ENCODE assay signal across 22 cellular contexts in the genomic region with DNA sequence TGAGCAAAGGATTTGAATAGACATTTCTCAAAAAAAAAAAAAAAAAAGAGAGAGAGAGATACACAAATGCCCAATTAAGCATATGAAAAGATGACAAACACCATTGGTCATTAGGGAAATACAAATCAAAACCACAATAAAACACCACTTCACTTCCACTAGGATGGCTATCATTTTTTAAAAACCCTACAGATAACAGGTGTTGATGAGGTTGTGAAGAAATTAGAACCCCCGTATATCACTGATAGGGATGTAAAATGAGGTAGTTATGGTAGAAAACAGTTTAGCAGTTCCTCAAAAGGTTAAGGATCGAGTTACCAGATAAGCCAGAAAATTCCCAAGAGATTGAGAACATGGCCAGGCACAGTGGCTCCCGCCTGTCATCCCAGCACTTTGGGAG. TPM values are rescaled to one million over a fixed set of nuclear protein-coding genes. Genes with fewer than 3 reads are reported as not detected.
DNase-seq lines count a peak whose midpoint lies in the region; ATAC-seq and TF ChIP-seq lines count a peak whose summit lies in the region.
"Had no signal": no experiment of that assay in that cellular context is flagged by ENCODE, and none has a peak within 500 bp of the region (broad histone marks: within the 10 kb centered on the region; RNA-seq: fewer than 3 reads in every experiment).

No MANE protein-coding gene starts in this region.

- DNase-seq in T-helper 1 cell (no peak), GM12864 (ENCODE audit: low read depth) (no peak), T-cell (no peak), GM23338 (ENCODE audit: low spot score) (no peak), NCI-H774 (lab: John Stamatoyannopoulos, UW) (no peak), DMS53 (lab: John Stamatoyannopoulos, UW) (no peak)
- DNase-seq: 8988T, DND-41, glutamatergic neuron, H9, MM.1S, NCI-H1694, SHP77, sigmoid colon, substantia nigra, T1000 had no signal

- H3K79me2 ChIP-seq in GM23338 (replicated peaks; ENCODE audit: insufficient read depth) = no peaks in the 10 kb centered on the region

- no peaks in the 10 kb centered on the region for H3K27me3 Mint-ChIP-seq in T-helper 1 cell treated with Interleukin-12 subunit alpha and Interleukin-12 subunit beta and Interleukin-4 antibody, amounts not matched to agents 30 μg/mL and 1 μg/mL, for 36 hours (ENCODE audit: low read depth)
- H3K27me3 Mint-ChIP-seq in T-cell (no peaks in the 10 kb centered on the region), GM23338 (ENCODE audit: insufficient read depth, low read depth, poor library complexity) (peaks cover 25% of the 10 kb centered on the region)
- H3K27me3 Mint-ChIP-seq: activated CD8-positive, alpha-beta memory T cell treated with anti-CD3 and anti-CD28 coated beads, Interleukin-2, amount 10 ng/mL, durations not matched to agents 7 days and 5 days; effector memory CD8-positive, alpha-beta T cell had no signal

- no peaks in the 10 kb centered on the region for H3K9me3 ChIP-seq in skeletal muscle tissue (ENCODE audit: control insufficient read depth in 3 of 3, low read length in 3 of 3)

- H3K4me2 ChIP-seq in GM23338 = no peak overlapping the region

- H3K4me3 ChIP-seq in GM12864 (ENCODE audit: low read depth, low read length) (peak overlapping the region; percentile 16; the same call in 1 of the 2 replicates), skeletal muscle tissue (ENCODE audit: low read length in 3 of 3) (no peak overlapping the region), GM23338 (no peak overlapping the region)
- H3K4me3 ChIP-seq: sigmoid colon had no signal

- H3K4me1 ChIP-seq in skeletal muscle tissue (ENCODE audit: control insufficient read depth in 3 of 3, insufficient read depth in 3 of 3, low read length in 3 of 3) (peaks cover 5 to 40% (median 20%) of the 10 kb centered on the region in 3 donors), GM23338 (ENCODE audit: insufficient read depth) (peaks cover 16% of the 10 kb centered on the region; the same call in 1 of the 2 replicates)

- CTCF ChIA-PET in T-cell (lab: Charles Lee) = interaction anchor here in 1 of 2 donors (0.6 kb wide), 1 partner anchor 320 kb away, joined by 4 read pairs; no protein-coding TSS in a partner anchor

- H3K27me3 ChIP-seq in skeletal muscle tissue (ENCODE audit: control insufficient read depth in 3 of 3, insufficient read depth in 3 of 3, low read length in 3 of 3) = peaks cover 0 to 15% (median 5%) of the 10 kb centered on the region in 3 donors
- peaks cover 25% of the 10 kb centered on the region for H3K27me3 ChIP-seq in GM23338 (ENCODE audit: insufficient read depth)

- H3K36me3 ChIP-seq in skeletal muscle tissue (ENCODE audit: control insufficient read depth in 3 of 3, insufficient read depth in 3 of 3, low read length in 3 of 3) (peaks cover 11 to 16% (median 15%) of the 10 kb centered on the region in 3 donors), GM23338 (ENCODE audit: insufficient read depth) (no peaks in the 10 kb centered on the region)
- H3K36me3 ChIP-seq: sigmoid colon had no signal

- H3K9me2 ChIP-seq in GM23338 (ENCODE audit: insufficient read depth) = no peaks in the 10 kb centered on the region

- no peak overlapping the region for H2AFZ ChIP-seq in GM23338
- H2AFZ ChIP-seq: parathyroid adenoma had no signal

- H3F3A ChIP-seq in GM23338 (replicated peaks; ENCODE audit: low read depth) = peaks cover 13% of the 10 kb centered on the region

- peaks cover 7% of the 10 kb centered on the region for H3K9me3 Mint-ChIP-seq in T-helper 1 cell treated with Interleukin-12 subunit alpha and Interleukin-12 subunit beta and Interleukin-4 antibody, amounts not matched to agents 30 μg/mL and 1 μg/mL, for 36 hours
- H3K9me3 Mint-ChIP-seq in T-cell (no peaks in the 10 kb centered on the region), GM23338 (peaks cover 6% of the 10 kb centered on the region; the same call in 1 of the 3 replicates)
- H3K9me3 Mint-ChIP-seq: effector memory CD8-positive, alpha-beta T cell; H9 had no signal

- peak overlapping the region; percentile 68 for H3K4me3 Mint-ChIP-seq in T-helper 1 cell treated with Interleukin-12 subunit alpha and Interleukin-12 subunit beta and Interleukin-4 antibody, amounts not matched to agents 30 μg/mL and 1 μg/mL, for 36 hours
- H3K4me3 Mint-ChIP-seq in T-cell = peak overlapping the region in 1 of 3 donors; percentile 52
- H3K4me3 Mint-ChIP-seq in GM23338 = no peak overlapping the region
- H3K4me3 Mint-ChIP-seq: H9 had no signal

- peak overlapping the region in 1 of 3 donors; percentile 14 for H3K9ac ChIP-seq in skeletal muscle tissue (ENCODE audit: low read depth in 1 of 3, low read length in 3 of 3)
- H3K9ac ChIP-seq: parathyroid adenoma had no signal

- H3K27ac ChIP-seq in skeletal muscle tissue (ENCODE audit: low read depth, low read length) (peak overlapping the region; percentile 13), GM23338 (ENCODE audit: low read depth) (no peak overlapping the region)
- H3K27ac ChIP-seq: parathyroid adenoma, sigmoid colon had no signal

- no peaks in the 10 kb centered on the region for H4K20me1 ChIP-seq in GM23338 (replicated peaks; ENCODE audit: insufficient read depth)

- H3K4me1 Mint-ChIP-seq in T-helper 1 cell treated with Interleukin-12 subunit alpha and Interleukin-12 subunit beta and Interleukin-4 antibody, amounts not matched to agents 30 μg/mL and 1 μg/mL, for 36 hours (ENCODE audit: low read depth) = peaks cover 41% of the 10 kb centered on the region
- H3K4me1 Mint-ChIP-seq in T-cell (peaks cover 15 to 43% (median 24%) of the 10 kb centered on the region in 3 donors), GM23338 (peaks cover 14% of the 10 kb centered on the region)

- peak overlapping the region; percentile 62 for H3K27ac Mint-ChIP-seq in T-helper 1 cell treated with Interleukin-12 subunit alpha and Interleukin-12 subunit beta and Interleukin-4 antibody, amounts not matched to agents 30 μg/mL and 1 μg/mL, for 36 hours
- H3K27ac Mint-ChIP-seq in T-cell (peak overlapping the region; percentile 35 to 63), GM23338 (no peak overlapping the region)
- H3K27ac Mint-ChIP-seq: H9 had no signal

- TF ChIP-seq CTCF in GM12864 (IDR thresholded peaks at IDR 0.05; ENCODE audit: low read depth, low read length, missing control alignments) (no peak), GM23338 (conservative IDR thresholded peaks at IDR 0.05; ENCODE audit: low read depth in 2 of 2) (no peak)

- ATAC-seq in T-cell (replicated peaks in 1 of 4) (no peak), GM23338 (no peak)

- POLR2A ChIA-PET in T-cell (lab: Charles Lee) = no interaction called here

- peaks cover 35% of the 10 kb centered on the region for H3K36me3 Mint-ChIP-seq in T-helper 1 cell treated with Interleukin-12 subunit alpha and Interleukin-12 subunit beta and Interleukin-4 antibody, amounts not matched to agents 30 μg/mL and 1 μg/mL, for 36 hours (ENCODE audit: low read depth)
- peaks cover 15% of the 10 kb centered on the region for H3K36me3 Mint-ChIP-seq in T-cell
- no peaks in the 10 kb centered on the region for H3K36me3 Mint-ChIP-seq in GM23338 (ENCODE audit: low read depth)

TF ChIP-seq in GM23338, 12 proteins besides CTCF, POLR2A, EP300 and RAD21 (continues in another document):
- TF ChIP-seq NANOG (IDR thresholded peaks at IDR 0.05; ENCODE audit: borderline replicate concordance) = no peak
- no peak for TF ChIP-seq ZNF114 (CRISPR knock-in tag; IDR thresholded peaks at IDR 0.05)

RNA-seq across cellular contexts. Expression of gene P2RX5, which starts 2.9 kb away (rescaled TPM):
- total RNA-seq in T-cell (10 to 100 TPM; 19.6 to 35.6 (median 29.9) TPM), skeletal muscle tissue (13.0 TPM)
- total RNA-seq in GM23338 (2014; rRNA removed; shearing (Covaris generic)) = 11.6 and 13.6 TPM in 2 replicates
- polyA plus RNA-seq in GM23338 (2016; fragmentation: Nextera tagmentation; extraction: Ambion mirVana) = 7.4 and 7.5 TPM in 2 replicates

RNA-seq across cellular contexts. Expression of gene EMC6, which starts 24.5 kb away (rescaled TPM):
- total RNA-seq in T-cell (10 to 100 TPM; 22.4 to 36.2 (median 33.6) TPM), skeletal muscle tissue (14.6 TPM)
- 27.6 and 48.0 TPM in 2 replicates for total RNA-seq in GM23338 (2014; rRNA removed; shearing (Covaris generic))
- polyA plus RNA-seq in GM23338 (2016; fragmentation: Nextera tagmentation; extraction: Ambion mirVana) = 230 and 232 TPM in 2 replicates

RNA-seq across cellular contexts. Expression of gene TAX1BP3, which starts 24.7 kb away (rescaled TPM):
- total RNA-seq in T-cell (10 to 100 TPM in 3 of 5 donors, 1 to 10 TPM in 2; 9.1 to 15.3 (median 14.6) TPM), skeletal muscle tissue (31.3 TPM)
- 113 and 134 TPM in 2 replicates for total RNA-seq in GM23338 (2014; rRNA removed; shearing (Covaris generic))
- 93.0 and 98.7 TPM in 2 replicates for polyA plus RNA-seq in GM23338 (2016; fragmentation: Nextera tagmentation; extraction: Ambion mirVana)

RNA-seq across cellular contexts. Expression of gene HASPIN, which starts 30.6 kb away (rescaled TPM):
- 1 to 10 TPM in 1 of 5 donors, under 1 TPM in 4; 0.33 to 1.0 (median 0.68) TPM for total RNA-seq in T-cell
- total RNA-seq in skeletal muscle tissue = 2.6 TPM
- total RNA-seq in GM23338 (2014; rRNA removed; shearing (Covaris generic)) = 34.0 and 35.1 TPM in 2 replicates
- polyA plus RNA-seq in GM23338 (2016; fragmentation: Nextera tagmentation; extraction: Ambion mirVana) = 5.8 and 6.1 TPM in 2 replicates
- polyA plus RNA-seq: CD14-positive monocyte had no signal

RNA-seq across cellular contexts. Expression of gene CTNS, which starts 56.5 kb away (rescaled TPM):
- 10 to 100 TPM in 3 of 5 donors, 1 to 10 TPM in 2; 7.1 to 15.9 (median 11.4) TPM for total RNA-seq in T-cell
- total RNA-seq in skeletal muscle tissue = 11.5 TPM
- total RNA-seq in GM23338 (2014; rRNA removed; shearing (Covaris generic)) = 21.8 and 30.1 TPM in 2 replicates
- polyA plus RNA-seq in GM23338 (2016; fragmentation: Nextera tagmentation; extraction: Ambion mirVana) = 5.9 and 6.4 TPM in 2 replicates
